2 cellular contexts compared by ENCODE assay signal in the genomic region with DNA sequence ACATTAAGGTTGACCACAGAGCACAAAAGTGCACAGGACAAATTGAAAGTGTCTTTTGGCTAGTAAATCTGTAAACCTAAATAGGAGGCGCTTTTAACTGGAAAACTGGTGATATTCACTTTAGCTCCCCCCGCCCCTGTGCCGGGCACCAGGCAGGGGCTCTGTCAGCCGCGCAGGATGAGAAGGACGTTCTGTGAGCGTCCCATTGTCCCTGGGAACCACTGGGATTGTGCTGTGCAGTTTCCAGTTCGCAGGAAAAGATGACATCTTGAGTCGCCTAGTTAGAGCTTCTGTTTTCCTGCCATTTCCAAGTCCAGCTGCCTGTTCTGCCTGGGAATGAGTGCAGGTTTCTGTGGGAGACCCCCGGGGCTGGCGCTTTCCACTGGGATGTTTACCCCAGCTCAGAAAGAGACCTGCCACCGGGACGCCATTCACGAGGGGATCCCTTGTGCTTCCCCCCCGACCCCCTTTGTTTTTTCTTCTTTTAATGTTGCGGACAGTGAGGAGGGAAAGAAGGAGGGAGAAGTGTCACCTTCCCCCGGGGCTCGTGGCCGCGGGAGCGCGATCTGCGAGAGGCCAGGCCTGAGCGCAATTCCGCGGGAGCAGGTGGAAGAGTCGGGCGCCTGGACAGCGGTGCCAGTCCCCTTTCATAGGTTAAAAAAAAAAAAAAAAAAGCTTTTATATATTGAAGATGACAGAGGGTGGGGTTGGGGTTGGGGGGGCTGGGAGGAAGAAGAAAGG.
TF ChIP-seq lines count a peak whose summit lies in the region.

No MANE protein-coding gene starts in this region.

TF ChIP-seq in SK-N-SH, 30 proteins besides CTCF, POLR2A, EP300 and RAD21:
- TF ChIP-seq, protein P1, sequence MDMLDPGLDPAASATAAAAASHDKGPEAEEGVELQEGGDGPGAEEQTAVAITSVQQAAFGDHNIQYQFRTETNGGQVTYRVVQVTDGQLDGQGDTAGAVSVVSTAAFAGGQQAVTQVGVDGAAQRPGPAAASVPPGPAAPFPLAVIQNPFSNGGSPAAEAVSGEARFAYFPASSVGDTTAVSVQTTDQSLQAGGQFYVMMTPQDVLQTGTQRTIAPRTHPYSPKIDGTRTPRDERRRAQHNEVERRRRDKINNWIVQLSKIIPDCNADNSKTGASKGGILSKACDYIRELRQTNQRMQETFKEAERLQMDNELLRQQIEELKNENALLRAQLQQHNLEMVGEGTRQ (IDR thresholded peaks at IDR 0.05; ENCODE audit: borderline replicate concordance, low read depth, low read length) = no peak
- no peak for TF ChIP-seq TEAD4 (IDR thresholded peaks at IDR 0.05; ENCODE audit: borderline replicate concordance, insufficient read depth)
- no peak for TF ChIP-seq NFIC (IDR thresholded peaks at IDR 0.05; ENCODE audit: borderline replicate concordance)
TF ChIP-seq in SK-N-SH: peak in this region for 0.

TF ChIP-seq in SK-N-SH treated with all-trans-retinoic acid at 6 μM for 48 hours, 23 proteins besides CTCF, POLR2A, EP300 and RAD21:
- TF ChIP-seq, protein P2, sequence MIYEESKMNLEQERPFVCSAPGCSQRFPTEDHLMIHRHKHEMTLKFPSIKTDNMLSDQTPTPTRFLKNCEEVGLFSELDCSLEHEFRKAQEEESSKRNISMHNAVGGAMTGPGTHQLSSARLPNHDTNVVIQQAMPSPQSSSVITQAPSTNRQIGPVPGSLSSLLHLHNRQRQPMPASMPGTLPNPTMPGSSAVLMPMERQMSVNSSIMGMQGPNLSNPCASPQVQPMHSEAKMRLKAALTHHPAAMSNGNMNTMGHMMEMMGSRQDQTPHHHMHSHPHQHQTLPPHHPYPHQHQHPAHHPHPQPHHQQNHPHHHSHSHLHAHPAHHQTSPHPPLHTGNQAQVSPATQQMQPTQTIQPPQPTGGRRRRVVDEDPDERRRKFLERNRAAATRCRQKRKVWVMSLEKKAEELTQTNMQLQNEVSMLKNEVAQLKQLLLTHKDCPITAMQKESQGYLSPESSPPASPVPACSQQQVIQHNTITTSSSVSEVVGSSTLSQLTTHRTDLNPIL (CRISPR knock-in tag; IDR thresholded peaks at IDR 0.05; ENCODE audit: low read depth) = no peak
- TF ChIP-seq BACH2 (CRISPR knock-in tag; IDR thresholded peaks at IDR 0.05; ENCODE audit: borderline replicate concordance) = no peak
- no peak for TF ChIP-seq ZNF8 (CRISPR knock-in tag; IDR thresholded peaks at IDR 0.05)
- TF ChIP-seq ZFP30 (CRISPR knock-in tag; IDR thresholded peaks at IDR 0.05) = no peak
- TF ChIP-seq ESRRG (CRISPR knock-in tag; IDR thresholded peaks at IDR 0.05) = no peak
- TF ChIP-seq ZFP3 (CRISPR knock-in tag; IDR thresholded peaks at IDR 0.05) = no peak
- no peak for TF ChIP-seq PPARA (CRISPR knock-in tag; IDR thresholded peaks at IDR 0.05; ENCODE audit: borderline replicate concordance)
- TF ChIP-seq ZNF70 (CRISPR knock-in tag; IDR thresholded peaks at IDR 0.05) = no peak
- TF ChIP-seq OSR1 (CRISPR knock-in tag; IDR thresholded peaks at IDR 0.05) = no peak
- TF ChIP-seq TOX (CRISPR knock-in tag; IDR thresholded peaks at IDR 0.05; ENCODE audit: borderline replicate concordance) = no peak
- TF ChIP-seq GLIS3 (CRISPR knock-in tag; IDR thresholded peaks at IDR 0.05) = no peak
- TF ChIP-seq, protein P3, sequence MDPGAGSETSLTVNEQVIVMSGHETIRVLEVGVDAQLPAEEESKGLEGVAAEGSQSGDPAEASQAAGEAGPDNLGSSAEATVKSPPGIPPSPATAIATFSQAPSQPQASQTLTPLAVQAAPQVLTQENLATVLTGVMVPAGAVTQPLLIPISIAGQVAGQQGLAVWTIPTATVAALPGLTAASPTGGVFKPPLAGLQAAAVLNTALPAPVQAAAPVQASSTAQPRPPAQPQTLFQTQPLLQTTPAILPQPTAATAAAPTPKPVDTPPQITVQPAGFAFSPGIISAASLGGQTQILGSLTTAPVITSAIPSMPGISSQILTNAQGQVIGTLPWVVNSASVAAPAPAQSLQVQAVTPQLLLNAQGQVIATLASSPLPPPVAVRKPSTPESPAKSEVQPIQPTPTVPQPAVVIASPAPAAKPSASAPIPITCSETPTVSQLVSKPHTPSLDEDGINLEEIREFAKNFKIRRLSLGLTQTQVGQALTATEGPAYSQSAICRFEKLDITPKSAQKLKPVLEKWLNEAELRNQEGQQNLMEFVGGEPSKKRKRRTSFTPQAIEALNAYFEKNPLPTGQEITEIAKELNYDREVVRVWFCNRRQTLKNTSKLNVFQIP (CRISPR knock-in tag; IDR thresholded peaks at IDR 0.05; ENCODE audit: borderline replicate concordance, low read depth) = no peak
- TF ChIP-seq, protein P4, sequence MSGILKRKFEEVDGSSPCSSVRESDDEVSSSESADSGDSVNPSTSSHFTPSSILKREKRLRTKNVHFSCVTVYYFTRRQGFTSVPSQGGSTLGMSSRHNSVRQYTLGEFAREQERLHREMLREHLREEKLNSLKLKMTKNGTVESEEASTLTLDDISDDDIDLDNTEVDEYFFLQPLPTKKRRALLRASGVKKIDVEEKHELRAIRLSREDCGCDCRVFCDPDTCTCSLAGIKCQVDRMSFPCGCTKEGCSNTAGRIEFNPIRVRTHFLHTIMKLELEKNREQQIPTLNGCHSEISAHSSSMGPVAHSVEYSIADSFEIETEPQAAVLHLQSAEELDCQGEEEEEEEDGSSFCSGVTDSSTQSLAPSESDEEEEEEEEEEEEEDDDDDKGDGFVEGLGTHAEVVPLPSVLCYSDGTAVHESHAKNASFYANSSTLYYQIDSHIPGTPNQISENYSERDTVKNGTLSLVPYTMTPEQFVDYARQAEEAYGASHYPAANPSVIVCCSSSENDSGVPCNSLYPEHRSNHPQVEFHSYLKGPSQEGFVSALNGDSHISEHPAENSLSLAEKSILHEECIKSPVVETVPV (CRISPR knock-in tag; IDR thresholded peaks at IDR 0.05) = no peak
- no peak for TF ChIP-seq SNAI2 (CRISPR knock-in tag; IDR thresholded peaks at IDR 0.05)
- TF ChIP-seq, protein P5, sequence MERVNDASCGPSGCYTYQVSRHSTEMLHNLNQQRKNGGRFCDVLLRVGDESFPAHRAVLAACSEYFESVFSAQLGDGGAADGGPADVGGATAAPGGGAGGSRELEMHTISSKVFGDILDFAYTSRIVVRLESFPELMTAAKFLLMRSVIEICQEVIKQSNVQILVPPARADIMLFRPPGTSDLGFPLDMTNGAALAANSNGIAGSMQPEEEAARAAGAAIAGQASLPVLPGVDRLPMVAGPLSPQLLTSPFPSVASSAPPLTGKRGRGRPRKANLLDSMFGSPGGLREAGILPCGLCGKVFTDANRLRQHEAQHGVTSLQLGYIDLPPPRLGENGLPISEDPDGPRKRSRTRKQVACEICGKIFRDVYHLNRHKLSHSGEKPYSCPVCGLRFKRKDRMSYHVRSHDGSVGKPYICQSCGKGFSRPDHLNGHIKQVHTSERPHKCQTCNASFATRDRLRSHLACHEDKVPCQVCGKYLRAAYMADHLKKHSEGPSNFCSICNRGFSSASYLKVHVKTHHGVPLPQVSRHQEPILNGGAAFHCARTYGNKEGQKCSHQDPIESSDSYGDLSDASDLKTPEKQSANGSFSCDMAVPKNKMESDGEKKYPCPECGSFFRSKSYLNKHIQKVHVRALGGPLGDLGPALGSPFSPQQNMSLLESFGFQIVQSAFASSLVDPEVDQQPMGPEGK (CRISPR knock-in tag; IDR thresholded peaks at IDR 0.05; ENCODE audit: borderline replicate concordance) = no peak
- no peak for TF ChIP-seq ZNF565 (CRISPR knock-in tag; conservative IDR thresholded peaks at IDR 0.05; ENCODE audit: low read depth)
- TF ChIP-seq, protein P6, sequence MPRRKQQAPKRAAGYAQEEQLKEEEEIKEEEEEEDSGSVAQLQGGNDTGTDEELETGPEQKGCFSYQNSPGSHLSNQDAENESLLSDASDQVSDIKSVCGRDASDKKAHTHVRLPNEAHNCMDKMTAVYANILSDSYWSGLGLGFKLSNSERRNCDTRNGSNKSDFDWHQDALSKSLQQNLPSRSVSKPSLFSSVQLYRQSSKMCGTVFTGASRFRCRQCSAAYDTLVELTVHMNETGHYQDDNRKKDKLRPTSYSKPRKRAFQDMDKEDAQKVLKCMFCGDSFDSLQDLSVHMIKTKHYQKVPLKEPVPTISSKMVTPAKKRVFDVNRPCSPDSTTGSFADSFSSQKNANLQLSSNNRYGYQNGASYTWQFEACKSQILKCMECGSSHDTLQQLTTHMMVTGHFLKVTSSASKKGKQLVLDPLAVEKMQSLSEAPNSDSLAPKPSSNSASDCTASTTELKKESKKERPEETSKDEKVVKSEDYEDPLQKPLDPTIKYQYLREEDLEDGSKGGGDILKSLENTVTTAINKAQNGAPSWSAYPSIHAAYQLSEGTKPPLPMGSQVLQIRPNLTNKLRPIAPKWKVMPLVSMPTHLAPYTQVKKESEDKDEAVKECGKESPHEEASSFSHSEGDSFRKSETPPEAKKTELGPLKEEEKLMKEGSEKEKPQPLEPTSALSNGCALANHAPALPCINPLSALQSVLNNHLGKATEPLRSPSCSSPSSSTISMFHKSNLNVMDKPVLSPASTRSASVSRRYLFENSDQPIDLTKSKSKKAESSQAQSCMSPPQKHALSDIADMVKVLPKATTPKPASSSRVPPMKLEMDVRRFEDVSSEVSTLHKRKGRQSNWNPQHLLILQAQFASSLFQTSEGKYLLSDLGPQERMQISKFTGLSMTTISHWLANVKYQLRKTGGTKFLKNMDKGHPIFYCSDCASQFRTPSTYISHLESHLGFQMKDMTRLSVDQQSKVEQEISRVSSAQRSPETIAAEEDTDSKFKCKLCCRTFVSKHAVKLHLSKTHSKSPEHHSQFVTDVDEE (CRISPR knock-in tag; IDR thresholded peaks at IDR 0.05) = no peak
- TF ChIP-seq ARNTL (CRISPR knock-in tag; IDR thresholded peaks at IDR 0.05; ENCODE audit: borderline replicate concordance, low read depth) = no peak
